8 cellular contexts compared by ENCODE assay signal in the genomic region with DNA sequence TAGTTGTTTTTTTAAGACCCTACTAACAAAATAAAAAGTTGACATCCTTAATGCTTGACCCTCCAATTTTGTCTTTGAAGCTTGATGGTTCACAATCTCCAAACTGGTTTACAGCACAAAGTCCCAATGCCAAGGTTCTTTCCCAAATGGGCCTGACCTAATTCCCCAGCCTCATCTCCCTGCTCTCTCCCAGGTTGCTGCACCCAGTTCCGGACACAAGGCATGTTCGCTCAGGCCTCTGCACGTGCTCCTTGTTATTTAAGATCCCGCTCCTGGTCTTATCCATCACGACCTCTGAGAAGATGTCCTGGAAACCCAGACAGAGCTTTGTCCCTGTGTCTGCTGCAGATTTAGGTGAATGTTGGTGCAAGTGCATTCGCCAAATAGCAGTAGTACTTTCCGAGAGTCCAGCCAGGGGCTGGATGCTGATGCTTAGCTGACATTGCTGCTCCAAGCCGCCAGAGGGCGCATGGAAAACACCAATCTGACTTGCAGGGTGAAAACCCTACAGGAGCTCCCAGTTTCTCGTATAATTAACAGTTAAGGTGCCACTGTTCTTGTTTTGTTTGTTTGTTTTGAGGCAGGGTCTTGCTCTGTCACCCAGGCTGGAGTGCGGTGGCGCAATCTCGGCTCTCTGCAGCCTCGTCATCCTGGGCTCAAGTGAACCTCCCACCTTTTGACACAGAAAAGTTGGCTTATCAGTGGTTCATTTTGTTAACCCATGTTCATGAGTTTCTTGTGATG.
DNase-seq lines count a peak whose midpoint lies in the region; ATAC-seq and TF ChIP-seq lines count a peak whose summit lies in the region.

No MANE protein-coding gene starts in this region.

- H3K36me3 ChIP-seq in brain microvascular endothelial cell (replicated peaks): no peaks in the 10 kb centered on the region

- H3K27ac ChIP-seq in VCaP: peak overlapping the region; percentile 46
- no peak overlapping the region for H3K27ac ChIP-seq in brain microvascular endothelial cell

- no peaks in the 10 kb centered on the region for H3K27me3 ChIP-seq in brain microvascular endothelial cell (replicated peaks)

- in situ Hi-C loops in GM13976 (cut with MboI; ENCODE audit: low sequenced_read_pairs, unreplicated experiment): no loop called here
- in situ Hi-C loops in brain microvascular endothelial cell (cut with HindIII; ENCODE audit: low pct_ligation_motif_present, low sequenced_read_pairs): no loop called here

- DNase-seq in 8988T: peak; percentile 52
- DNase-seq in GM13976 (ENCODE audit: low spot score): peak; percentile 84
- DNase-seq in NCI-H2107 treated with DMSO at 0.1 percent for 48 hours (lab: John Stamatoyannopoulos, UW; ENCODE audit: unreplicated experiment): peak; percentile 43
- DNase-seq in brain microvascular endothelial cell: peak; percentile 66
- DNase-seq in inferior parietal cortex (ENCODE audit: extremely low spot score): peak; percentile 92
- peak; percentile 52 to 77 for DNase-seq in stimulated activated CD4-positive, alpha-beta T cell treated with anti-CD3 and anti-CD28 coated beads, Interleukin-15, amount 100 ng/mL, for 48 hours (ENCODE audit: low read depth in 2 of 2)

- no peak for ATAC-seq in GM21528 (IDR thresholded peaks at IDR 0.05; ENCODE audit: low FRiP score, unreplicated experiment)

- H3K4me3 ChIP-seq in brain microvascular endothelial cell (ENCODE audit: low read depth, low read length): no peak overlapping the region

- TF ChIP-seq CTCF in GM13976 (IDR thresholded peaks at IDR 0.05; ENCODE audit: borderline replicate concordance, control extremely low read depth, extremely low read depth, insufficient read depth, missing control alignments): peak; percentile 97
- TF ChIP-seq CTCF in VCaP (conservative IDR thresholded peaks at IDR 0.05): peak; percentile 96
- peak; percentile 95 for TF ChIP-seq CTCF in brain microvascular endothelial cell (IDR thresholded peaks at IDR 0.05; ENCODE audit: low read depth, low read length, missing control alignments)
